8 cellular contexts compared by ENCODE assay signal in genomic region chr12:79990509-79991338, GRCh38. TPM values are rescaled to one million over a fixed set of nuclear protein-coding genes. Genes with fewer than 3 reads are reported as not detected.
DNase-seq lines count a peak whose midpoint lies in the region; ATAC-seq, FAIRE-seq and TF ChIP-seq lines count a peak whose summit lies in the region.
"Not testable (repeated sequence)": the region's sequence is repeated elsewhere in the genome, so short reads cannot be mapped to it uniquely, and the experiment has no call there.

No MANE protein-coding gene starts in this region.

- 0 out of 2 replicates have a peak overlapping the region, but pooled peaks have one; percentile 69 for H2AFZ ChIP-seq in GM23338
- peak overlapping the region; percentile 62; the same call in 1 of the 2 replicates for H2AFZ ChIP-seq in Loucy (ENCODE audit: low read length)
- H2AFZ ChIP-seq in H1 (ENCODE audit: low read length), result 0 out of 2 replicates have a peak overlapping the region, but pooled peaks have one; percentile 54
- H2AFZ ChIP-seq in neural progenitor cell (replicated peaks), result peak overlapping the region; percentile 77

- H3K79me2 ChIP-seq in GM23338 (replicated peaks; ENCODE audit: insufficient read depth); Loucy (ENCODE audit: insufficient read depth, low read length); H1 (ENCODE audit: control insufficient read depth in 1 of 2, insufficient read depth in 2 of 2, low read length in 2 of 2); neural progenitor cell (ENCODE audit: low read depth): not testable (repeated sequence)

- not testable (repeated sequence) for TF ChIP-seq RAD21 in A549 (conservative IDR thresholded peaks at IDR 0.05 in 1 of 2, IDR thresholded peaks at IDR 0.05 in 1 of 2); H1 (IDR thresholded peaks at IDR 0.05 in 1 of 2, conservative IDR thresholded peaks at IDR 0.05 in 1 of 2; ENCODE audit: low read depth in 2 of 2, low read length in 2 of 2)

- H2BK15ac ChIP-seq in H1 (ENCODE audit: low read length), result not testable (repeated sequence)

- not testable (repeated sequence) for H3K27me3 Mint-ChIP-seq in GM23338 (ENCODE audit: insufficient read depth, low read depth, poor library complexity); neural progenitor cell (ENCODE audit: insufficient read depth, low read depth)

- not testable (repeated sequence) for H4K91ac ChIP-seq in H1 (replicated peaks; ENCODE audit: insufficient read length, low read length)

- not testable (repeated sequence) for H3K79me1 ChIP-seq in H1 (ENCODE audit: low read depth, low read length)

- H3K18ac ChIP-seq in H1 (ENCODE audit: extremely low read depth, low read length), result not testable (repeated sequence)

- not testable (repeated sequence) for H3K14ac ChIP-seq in H1 (ENCODE audit: insufficient read length)

- not testable (repeated sequence) for H2BK5ac ChIP-seq in H1 (ENCODE audit: low read depth, low read length)

- peak overlapping the region; percentile 20; the same call in 1 of the 3 replicates for H3K4me2 ChIP-seq in A549
- not testable (repeated sequence) for H3K4me2 ChIP-seq in GM23338; H1 (ENCODE audit: insufficient read depth in 1 of 2, low read depth in 2 of 2, low read length in 2 of 2); neural progenitor cell
- peak overlapping the region; percentile 12 for H3K4me2 ChIP-seq in Loucy (ENCODE audit: low read depth, low read length, poor library complexity, severe bottlenecking)

- H3K9me3 ChIP-seq in A549; Loucy (ENCODE audit: insufficient read depth, low read depth, low read length); H1 (ENCODE audit: insufficient read depth in 2 of 2, low read depth in 1 of 2, low read length in 1 of 2); neural progenitor cell (ENCODE audit: low read depth); small intestine (ENCODE audit: control insufficient read depth, low read depth): not testable (repeated sequence)

- POLR2A ChIA-PET in A549 (lab: Yijun Ruan, JAX), result not testable (repeated sequence)
- POLR2A ChIA-PET in H1 (lab: Charles Lee; ENCODE audit: partially characterized antibody), result interaction anchor here (2.1 kb wide), 1 partner anchor 11 kb away, joined by 6 read pairs; no protein-coding TSS in a partner anchor

- not testable (repeated sequence) for H3K4me3 ChIP-seq in A549; GM23338; H1 (ENCODE audit: extremely low read depth in 1 of 4, insufficient read depth in 2 of 4, low read depth in 3 of 4, low read length in 4 of 4); neural progenitor cell; small intestine (ENCODE audit: low read depth in 1 of 2, low read length in 2 of 2)
- H3K4me3 ChIP-seq in Loucy (ENCODE audit: low read length, poor library complexity, severe bottlenecking), result peak overlapping the region; percentile 23

- not testable (repeated sequence) for H3K9ac ChIP-seq in Loucy (ENCODE audit: low read depth, low read length, poor library complexity, severe bottlenecking); H1 (replicated peaks in 1 of 4; ENCODE audit: extremely low read depth in 1 of 4, low read depth in 3 of 4, low read length in 3 of 4); neural progenitor cell

- H3K4me3 Mint-ChIP-seq in GM23338, neural progenitor cell: not testable (repeated sequence)

- not testable (repeated sequence) for H3K9me3 Mint-ChIP-seq in GM23338, neural progenitor cell

- DNase-seq in A549 (ENCODE audit: low read depth in 1 of 2, low spot score in 1 of 2) (peak in 1 of 2 experiments; percentile 18), NCI-H69 (lab: John Stamatoyannopoulos, UW) (peak; percentile 43), SIG-M5 treated with dmso at 0.1 percent for 504 hours (lab: John Stamatoyannopoulos, UW; ENCODE audit: unreplicated experiment) (peak; percentile 26), small intestine (peak; percentile 24)
- DNase-seq in GM23338 (ENCODE audit: low spot score); H1 (ENCODE audit: low read depth in 1 of 2, low spot score in 2 of 2); neural progenitor cell (ENCODE audit: low spot score): not testable (repeated sequence)

- CTCF ChIA-PET in A549 (lab: Yijun Ruan, JAX), result not testable (repeated sequence)
- CTCF ChIA-PET in H1 (lab: Charles Lee; ENCODE audit: partially characterized antibody), result interaction anchor here (0.8 to 2.4 kb wide), 2 partner anchors 16 to 624 kb away, joined by 3 to 5 read pairs; no protein-coding TSS in a partner anchor

- H4K8ac ChIP-seq in H1 (ENCODE audit: extremely low read depth, insufficient read depth, low read length), result not testable (repeated sequence)

- not testable (repeated sequence) for H3K27ac Mint-ChIP-seq in GM23338, neural progenitor cell

- H4K5ac ChIP-seq in H1 (ENCODE audit: insufficient read length, low read depth, low read length), result not testable (repeated sequence)

- H3K23me2 ChIP-seq in H1 (ENCODE audit: low read depth, low read length), result not testable (repeated sequence)

- not testable (repeated sequence) for H2BK20ac ChIP-seq in H1 (ENCODE audit: low read length)

- H2BK12ac ChIP-seq in H1 (ENCODE audit: low read depth, low read length), result not testable (repeated sequence)

- H3K27me3 ChIP-seq in GM23338 (ENCODE audit: insufficient read depth); Loucy (ENCODE audit: insufficient read depth, low read length, poor library complexity, severe bottlenecking); H1 (replicated peaks in 1 of 4; ENCODE audit: control insufficient read depth in 3 of 4, extremely low read depth in 1 of 4, insufficient read depth in 3 of 4, low read length in 3 of 4); neural progenitor cell; small intestine (ENCODE audit: control insufficient read depth in 2 of 2, insufficient read depth in 2 of 2, low read length in 2 of 2): not testable (repeated sequence)

- H3K9me2 ChIP-seq in GM23338 (ENCODE audit: insufficient read depth); Loucy (replicated peaks; ENCODE audit: low read depth, low read length): not testable (repeated sequence)

- H3K4me1 ChIP-seq in A549; GM23338 (ENCODE audit: insufficient read depth); Loucy (ENCODE audit: insufficient read depth, low read length, poor library complexity, severe bottlenecking); H1 (replicated peaks in 1 of 4; ENCODE audit: control insufficient read depth in 3 of 4, insufficient read depth in 4 of 4, low read length in 3 of 4); neural progenitor cell; small intestine (ENCODE audit: control insufficient read depth in 2 of 2, insufficient read depth in 1 of 2, low read depth in 1 of 2, low read length in 1 of 2): not testable (repeated sequence)

- H3K56ac ChIP-seq in H1 (replicated peaks; ENCODE audit: insufficient read length, low read depth, low read length), result not testable (repeated sequence)

- not testable (repeated sequence) for H3F3A ChIP-seq in GM23338 (replicated peaks; ENCODE audit: low read depth); Loucy (ENCODE audit: low read depth); neural progenitor cell (ENCODE audit: low read depth)

- not testable (repeated sequence) for FAIRE-seq in A549 (lab: Jason Lieb, UNC); H1 (lab: Jason Lieb, UNC); small intestine (lab: Jason Lieb, UNC)

- ATAC-seq in A549, result peak in 1 of 2 experiments; percentile 56; a peak in 2 of 6 replicates
- ATAC-seq in GM23338, result not testable (repeated sequence)

- 72% methylated on average over 10 of the region's 10 CpGs for WGBS in A549 (ENCODE audit: missing lambda C conversion rate)
- 90% methylated on average over 10 of the region's 10 CpGs; no CpG with 5 or more reads in 1 of the 2 experiments for whole genome bisulfite sequencing in H1 (ENCODE audit: extremely low coverage in 1 of 2, insufficient coverage in 1 of 2, insufficient read length in 1 of 2, insufficient replicate concordance in 2 of 2, low coverage in 1 of 2, low lambda C conversion rate in 2 of 2, missing lambda C conversion rate in 1 of 2), 2 experiments
- WGBS in small intestine, 3 donors, result 74 to 83% (median 82%) methylated on average over 10 of the region's 10 CpGs

- H3K4ac ChIP-seq in H1 (replicated peaks; ENCODE audit: insufficient read length, low read depth, low read length), result not testable (repeated sequence)

- not testable (repeated sequence) for H2BK120ac ChIP-seq in H1 (replicated peaks; ENCODE audit: low read depth, low read length)

- TF ChIP-seq CTCF in A549 (IDR thresholded peaks at IDR 0.05); H1 (IDR thresholded peaks at IDR 0.05; ENCODE audit: control extremely low read depth in 1 of 3, insufficient read depth in 1 of 3, low read depth in 1 of 3, low read length in 3 of 3); neural progenitor cell (IDR thresholded peaks at IDR 0.05): not testable (repeated sequence)
- TF ChIP-seq CTCF in GM23338 (conservative IDR thresholded peaks at IDR 0.05; ENCODE audit: low read depth in 2 of 2), result 0 out of 4 replicates have a peak, but pooled peaks of 1 of the 2 experiments have one; percentile 11
- TF ChIP-seq CTCF in Loucy (conservative IDR thresholded peaks at IDR 0.05; ENCODE audit: low read length), result 0 out of 2 replicates have a peak, but pooled peaks have one; percentile 28

- not testable (repeated sequence) for H3K27ac ChIP-seq in A549; GM23338 (ENCODE audit: low read depth); H1 (ENCODE audit: low read depth, low read length); neural progenitor cell; small intestine (ENCODE audit: low read depth in 1 of 2, low read length in 1 of 2)

- H2AK5ac ChIP-seq in H1 (ENCODE audit: low read depth, low read length), result not testable (repeated sequence)

- H3K4me1 Mint-ChIP-seq in GM23338, neural progenitor cell: not testable (repeated sequence)

- not testable (repeated sequence) for TF ChIP-seq POLR2A in A549 (IDR thresholded peaks at IDR 0.05; ENCODE audit: low read length); H1 (IDR thresholded peaks at IDR 0.05; ENCODE audit: control extremely low read depth in 1 of 2, low read depth in 2 of 2, low read length in 2 of 2)

- H3K36me3 ChIP-seq in GM23338 (ENCODE audit: insufficient read depth); Loucy (ENCODE audit: insufficient read depth, low read length); H1 (ENCODE audit: control insufficient read depth in 2 of 4, insufficient read depth in 4 of 4, low read length in 3 of 4); neural progenitor cell; small intestine (ENCODE audit: control insufficient read depth in 2 of 2, insufficient read depth in 2 of 2, low read length in 2 of 2): not testable (repeated sequence)

- not testable (repeated sequence) for H3K36me3 Mint-ChIP-seq in GM23338 (ENCODE audit: low read depth); neural progenitor cell

- not testable (repeated sequence) for TF ChIP-seq EP300 in A549 (IDR thresholded peaks at IDR 0.05); H1 (IDR thresholded peaks at IDR 0.05; ENCODE audit: borderline replicate concordance in 1 of 2, low read depth in 2 of 2, low read length in 2 of 2)

- H3K23ac ChIP-seq in H1 (ENCODE audit: insufficient read length), result not testable (repeated sequence)

- H4K20me1 ChIP-seq in GM23338 (replicated peaks; ENCODE audit: insufficient read depth); Loucy (ENCODE audit: insufficient read depth, low read length, poor library complexity, severe bottlenecking); H1 (replicated peaks in 1 of 2; ENCODE audit: control insufficient read depth in 1 of 2, insufficient read depth in 2 of 2, low read length in 2 of 2); neural progenitor cell (ENCODE audit: low read depth): not testable (repeated sequence)

RNA-seq across cellular contexts. Expression of gene PPP1R12A, which starts 55.8 kb away (rescaled TPM):
- polyA plus RNA-seq in A549 (2011; rRNA removed) (48.5 and 74.8 TPM in 2 replicates), A549 (2017; fragmentation: RNase III; extraction: RNeasy Plus Mini Kit Qiagen cat#74134 plus additional on column Dnase treatment) (28.0 to 32.0 TPM (median 29.4 TPM) in 3 replicates), GM23338 (2016; fragmentation: Nextera tagmentation; extraction: Ambion mirVana) (124 and 146 TPM in 2 replicates), H1 (2011; rRNA removed) (10.2 and 14.7 TPM in 2 replicates), small intestine (100 to 1,000 TPM in 1 of 3 donors, 10 to 100 TPM in 2; 16.7 to 103 (median 49.0) TPM)
- polyA plus RNA-seq in A549 (2012; cell fraction: cytosol; rRNA removed), result 10.9 TPM in 2 replicates
- 14.0 and 15.0 TPM in 2 replicates for polyA plus RNA-seq in A549 (2012; cell fraction: nucleus; rRNA removed)
- polyA minus RNA-seq in A549 (2011; rRNA and poly(A)+ RNA removed), result 80.9 and 86.0 TPM in 2 replicates
- total RNA-seq in GM23338 (2014; rRNA removed; shearing (Covaris generic)), result 83.7 and 91.6 TPM in 2 replicates
- total RNA-seq in H1 (2021; fragmentation: NEBNext Ultra II Directional; extraction: Animal tissue kit (Norgen Biotek cat#: 25700)), result 81.5 and 82.7 TPM in 2 replicates
- 23.7 TPM for polyA plus RNA-seq in H1 (2011; cell fraction: cytosol; rRNA removed)
- 26.0 TPM for polyA plus RNA-seq in H1 (2011; cell fraction: nucleus; rRNA removed)
- 53.3 to 57.3 TPM (median 56.2 TPM) in 4 replicates for polyA plus RNA-seq in H1 (2012, experiment 1 of 2)
- polyA plus RNA-seq in H1 (2012, experiment 2 of 2), result 2.5 TPM
- polyA plus RNA-seq in H1 (2013, experiment 1 of 2), result 229 TPM
- polyA plus RNA-seq in H1 (2013, experiment 2 of 2), result 227 TPM
- 63.1 and 108 TPM in 2 replicates for polyA minus RNA-seq in H1 (2011; rRNA and poly(A)+ RNA removed)
- 65.2 TPM for polyA minus RNA-seq in H1 (2011; cell fraction: cytosol; rRNA and poly(A)+ RNA removed)
- polyA minus RNA-seq in H1 (2011; cell fraction: nucleus; rRNA and poly(A)+ RNA removed), result 140 TPM
- 63.2 and 86.7 TPM in 2 replicates for total RNA-seq in neural progenitor cell (ENCODE audit: low replicate concordance)
